ENCODE assay signal across 25 cellular contexts in the genomic region with DNA sequence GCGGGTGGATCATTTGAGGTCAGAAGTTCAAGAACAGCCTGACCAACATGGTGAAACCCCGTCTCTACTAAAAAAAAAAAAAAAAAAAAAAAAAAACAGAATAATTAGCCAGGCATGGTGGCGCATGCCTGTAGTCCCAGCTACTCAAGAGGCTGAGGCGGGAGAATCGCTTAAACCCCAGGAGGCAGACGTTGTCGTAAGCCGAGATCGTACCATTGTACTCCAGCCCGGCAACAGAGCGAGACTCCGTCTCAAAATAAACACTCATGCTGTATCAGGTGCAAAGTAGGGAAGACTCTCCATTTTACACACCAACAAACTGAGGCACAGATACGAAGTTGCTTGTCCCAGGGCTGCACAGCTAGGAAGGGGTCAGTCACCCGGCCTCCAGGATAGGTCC.
"Had no signal": no experiment of that assay in that cellular context is flagged by ENCODE, and none has a peak within 500 bp of the region (broad histone marks: within the 10 kb centered on the region; RNA-seq: fewer than 3 reads in every experiment).

No MANE protein-coding gene starts in this region.

- H3K27ac ChIP-seq: foreskin keratinocyte, left lung, sigmoid colon, testis, vagina had no signal

- H3K4me3 Mint-ChIP-seq: activated B cell treated with CpG ODN at 0.5 μM for 24 hours; activated CD4-positive, alpha-beta T cell treated with anti-CD3 and anti-CD28 coated beads for 36 hours; activated T-cell treated with anti-CD3 and anti-CD28 coated beads, Interleukin-2, amount 50 U/mL, for 24 hours; activated T-helper 17 cell treated with anti-CD3 and anti-CD28 coated beads, Interleukin-2, amount 50 U/mL, for 72 hours; brain; dendritic cell treated with granulocyte-macrophage colony-stimulating factor and Interleukin-4, amounts not matched to agents 40 ng/mL and 50 ng/mL, for 4 days; naive thymus-derived CD4-positive, alpha-beta T cell; neural crest cell; type B pancreatic cell had no signal

- H3K27me3 ChIP-seq: left lung, sigmoid colon, testis, vagina had no signal

- H3K4me3 ChIP-seq: left lung, lung, sigmoid colon, testis, vagina had no signal

- H3K27ac Mint-ChIP-seq: activated B cell treated with CpG ODN at 0.5 μM for 24 hours; activated CD4-positive, alpha-beta T cell treated with anti-CD3 and anti-CD28 coated beads for 36 hours; activated naive CD4-positive, alpha-beta T cell treated with anti-CD3 and anti-CD28 coated beads, Interleukin-2, amount 50 U/mL, for 72 hours; activated T-cell treated with anti-CD3 and anti-CD28 coated beads, Interleukin-2, amount 50 U/mL, for 24 hours; activated T-helper 17 cell treated with anti-CD3 and anti-CD28 coated beads, Interleukin-2, amount 50 U/mL, for 72 hours; brain; dendritic cell treated with granulocyte-macrophage colony-stimulating factor and Interleukin-4, amounts not matched to agents 40 ng/mL and 50 ng/mL, for 4 days; naive thymus-derived CD4-positive, alpha-beta T cell; progenitor cell of endocrine pancreas; type B pancreatic cell had no signal

- H3K9me3 Mint-ChIP-seq: activated B cell treated with CpG ODN at 0.5 μM for 24 hours; activated naive CD4-positive, alpha-beta T cell treated with anti-CD3 and anti-CD28 coated beads, Interleukin-2, amount 50 U/mL, for 72 hours; activated T-cell treated with anti-CD3 and anti-CD28 coated beads, Interleukin-2, amount 50 U/mL, for 24 hours; activated T-helper 17 cell treated with anti-CD3 and anti-CD28 coated beads, Interleukin-2, amount 50 U/mL, for 72 hours; dendritic cell treated with granulocyte-macrophage colony-stimulating factor and Interleukin-4, amounts not matched to agents 40 ng/mL and 50 ng/mL, for 4 days; neural crest cell; type B pancreatic cell had no signal

- ATAC-seq: activated CD4-positive, alpha-beta T cell treated with anti-CD3 and anti-CD28 coated beads for 36 hours; activated naive CD4-positive, alpha-beta T cell treated with anti-CD3 and anti-CD28 coated beads, Interleukin-2, amount 50 U/mL, for 72 hours; activated T-helper 17 cell treated with anti-CD3 and anti-CD28 coated beads, Interleukin-2, amount 50 U/mL, for 72 hours; foreskin keratinocyte; left lung; naive thymus-derived CD4-positive, alpha-beta T cell had no signal

- H3K9me3 ChIP-seq: left lung, sigmoid colon, testis, vagina had no signal

- H3K4me1 ChIP-seq: foreskin keratinocyte, left lung, sigmoid colon, testis, vagina had no signal

- H3K36me3 Mint-ChIP-seq: activated naive CD4-positive, alpha-beta T cell treated with anti-CD3 and anti-CD28 coated beads, Interleukin-2, amount 50 U/mL, for 72 hours; type B pancreatic cell had no signal

- H3K4me1 Mint-ChIP-seq: activated B cell treated with CpG ODN at 0.5 μM for 24 hours; activated CD4-positive, alpha-beta T cell treated with anti-CD3 and anti-CD28 coated beads for 36 hours; activated T-helper 17 cell treated with anti-CD3 and anti-CD28 coated beads, Interleukin-2, amount 50 U/mL, for 72 hours; brain; naive thymus-derived CD4-positive, alpha-beta T cell; neural crest cell had no signal

- H3K27me3 Mint-ChIP-seq: activated CD4-positive, alpha-beta T cell treated with anti-CD3 and anti-CD28 coated beads for 36 hours; activated T-cell treated with anti-CD3 and anti-CD28 coated beads, Interleukin-2, amount 50 U/mL, for 24 hours; progenitor cell of endocrine pancreas had no signal

- H3K36me3 ChIP-seq: vagina had no signal

- DNase-seq: activated B cell treated with CpG ODN at 0.5 μM for 24 hours; activated CD4-positive, alpha-beta T cell treated with anti-CD3 and anti-CD28 coated beads for 36 hours; activated CD4-positive, alpha-beta T cell treated with anti-CD3 and anti-CD28 coated beads, Interleukin-2, amount 50 U/mL, for 4 hours; activated CD8-positive, alpha-beta memory T cell treated with anti-CD3 and anti-CD28 coated beads for 24 hours; activated CD8-positive, alpha-beta memory T cell treated with anti-CD3 and anti-CD28 coated beads, Interleukin-2, amount 50 U/mL, for 4 hours; activated T-cell treated with anti-CD3 and anti-CD28 coated beads, Interleukin-2, amount 50 U/mL, for 24 hours; aorta; effector CD8-positive, alpha-beta T cell; foreskin keratinocyte; left lung; naive thymus-derived CD4-positive, alpha-beta T cell; retina; sigmoid colon; stimulated activated CD4-positive, alpha-beta T cell treated with anti-CD3 and anti-CD28 coated beads, Interleukin-2, amount 100 ng/mL, for 48 hours; stimulated activated naive CD4-positive, alpha-beta T cell; testis had no signal
